Comparison of ENCODE assay signal across 1 cellular context in the genomic region with DNA sequence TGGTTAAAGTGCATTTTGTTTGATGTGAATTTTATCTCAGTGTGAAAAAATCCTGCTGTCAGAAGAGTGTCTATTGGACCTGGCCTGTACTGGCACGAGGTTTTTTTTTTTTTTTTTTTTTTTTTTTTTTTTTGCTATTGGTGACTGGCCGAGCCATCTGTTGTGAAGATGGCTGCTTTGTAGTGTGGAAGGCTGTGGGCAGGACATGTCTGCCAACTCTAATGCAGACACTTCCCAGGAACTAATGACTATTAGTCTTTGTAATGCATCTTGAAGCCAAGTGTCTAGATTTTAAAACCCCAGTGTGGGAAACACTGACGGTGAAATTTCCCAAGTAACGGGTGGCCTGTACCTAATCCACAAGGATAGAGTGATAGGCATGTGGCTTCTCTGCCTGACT.
TF ChIP-seq lines count a peak whose summit lies in the region.

No MANE protein-coding gene starts in this region.

TF ChIP-seq in K562, 482 proteins besides CTCF, POLR2A, EP300 and RAD21:
- 0 out of 2 replicates have a peak, but pooled peaks have one; percentile 32 for TF ChIP-seq ZNF384 (IDR thresholded peaks at IDR 0.05; ENCODE audit: low read depth, low read length)
- TF ChIP-seq DACH1 (IDR thresholded peaks at IDR 0.05; ENCODE audit: partially characterized antibody), result no peak
